Comparison of ENCODE assay signal across 12 cellular contexts in the genomic region with DNA sequence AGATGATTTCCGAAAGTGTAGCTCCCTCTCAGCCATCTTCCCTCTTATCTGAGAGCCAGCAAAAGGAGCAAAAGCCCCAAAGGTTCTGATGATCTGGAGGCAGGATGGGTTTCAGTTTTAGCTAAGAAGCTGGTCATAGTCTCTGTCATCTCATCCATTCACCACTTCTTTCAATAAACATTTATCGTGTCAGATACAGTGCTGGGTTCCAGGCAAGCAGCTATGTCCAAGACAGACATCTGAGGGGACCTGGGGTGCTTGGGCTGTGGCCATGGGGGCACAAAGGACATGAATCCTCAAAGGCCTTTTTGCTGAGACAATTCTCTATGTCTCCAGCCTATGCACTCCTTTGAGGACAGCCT. TPM values are rescaled to one million over a fixed set of nuclear protein-coding genes. Genes with fewer than 3 reads are reported as not detected.
DNase-seq lines count a peak whose midpoint lies in the region; ATAC-seq and TF ChIP-seq lines count a peak whose summit lies in the region.
"Had no signal": no experiment of that assay in that cellular context is flagged by ENCODE, and none has a peak within 500 bp of the region (broad histone marks: within the 10 kb centered on the region; RNA-seq: fewer than 3 reads in every experiment).

No MANE protein-coding gene starts in this region.

- TF ChIP-seq POLR2A in HCT116 (IDR thresholded peaks at IDR 0.05; ENCODE audit: borderline replicate concordance, extremely low read depth, insufficient read depth, insufficient read length) (no peak), ovary (IDR thresholded peaks at IDR 0.05) (no peak)

- H3K36me3 Mint-ChIP-seq in CD14-positive monocyte, result peaks cover 8 to 9% of the 10 kb centered on the region in 2 donors
- no peaks in the 10 kb centered on the region for H3K36me3 Mint-ChIP-seq in activated T-helper 2 cell treated with anti-CD3 and anti-CD28 coated beads, Interferon-gamma antibody, Interleukin-2, Interleukin-4, amounts not matched to agents 10 μg/mL and 5 μg/mL and 100 μg/mL, durations not matched to agents 14 hours and 24 hours and 36 hours (ENCODE audit: low read depth)
- H3K36me3 Mint-ChIP-seq in memory B cell, result no peaks in the 10 kb centered on the region

- no peak for TF ChIP-seq EP300 in ovary (IDR thresholded peaks at IDR 0.05)

- intact Hi-C loops in CD14-positive monocyte (cut with micrococcal nuclease) (no loop called here), HCT116 (cut with micrococcal nuclease) (no loop called here), ovary (cut with DNase I) (no loop called here)
- intact Hi-C loops in activated T-helper 2 cell treated with anti-CD3 and anti-CD28 coated beads, Interferon-gamma antibody, Interleukin-2, Interleukin-4, amounts not matched to agents 10 μg/mL and 5 μg/mL and 100 μg/mL, durations not matched to agents 14 hours and 24 hours and 36 hours (cut with micrococcal nuclease), result loop anchor here (2.0 to 10.0 kb wide), 2 partner anchors 64 to 152 kb away; a partner anchor contains a TSS

- peaks cover 78 to 84% (median 83%) of the 10 kb centered on the region in 3 donors for H3K27me3 Mint-ChIP-seq in CD14-positive monocyte (ENCODE audit: low read depth in 3 of 3)
- peaks cover 45% of the 10 kb centered on the region for H3K27me3 Mint-ChIP-seq in activated T-helper 2 cell treated with anti-CD3 and anti-CD28 coated beads, Interferon-gamma antibody, Interleukin-2, Interleukin-4, amounts not matched to agents 10 μg/mL and 5 μg/mL and 100 μg/mL, durations not matched to agents 14 hours and 24 hours and 36 hours (ENCODE audit: low read depth)
- H3K27me3 Mint-ChIP-seq in memory B cell, result peaks cover 23% of the 10 kb centered on the region

- peak overlapping the region; percentile 97 for H3K4me2 ChIP-seq in HCT116 (ENCODE audit: low read length)

- no peak for DNase-seq in CD14-positive monocyte (ENCODE audit: low spot score)
- no peak for DNase-seq in HCT116 (ENCODE audit: low read depth, low spot score)
- DNase-seq in activated T-helper 2 cell treated with anti-CD3 and anti-CD28 coated beads, Interferon-gamma antibody, Interleukin-2, Interleukin-4, amounts not matched to agents 10 μg/mL and 5 μg/mL and 100 μg/mL, durations not matched to agents 14 hours and 24 hours and 36 hours (ENCODE audit: low spot score), result no peak
- no peak for DNase-seq in memory B cell (ENCODE audit: low spot score in 2 of 2)
- no peak for DNase-seq in ovary
- DNase-seq in NCI-H1436 (lab: John Stamatoyannopoulos, UW), result no peak
- no peak for DNase-seq in NCI-H524 (lab: John Stamatoyannopoulos, UW)
- DNase-seq: central memory CD4-positive, alpha-beta T cell; NCI-H2081 treated with DMSO at 0.1 percent for 48 hours; occipital lobe; stimulated activated CD4-positive, alpha-beta T cell treated with anti-CD3 and anti-CD28 coated beads, Interleukin-2, amount 100 ng/mL, for 24 hours had no signal

- peak overlapping the region; percentile 88 for H3K9ac ChIP-seq in HCT116 (ENCODE audit: low read length)

- POLR2A ChIA-PET in HCT116 (lab: Charles Lee), result interaction anchor here (0.6 to 1.9 kb wide), 3 partner anchors 149 to 227 kb away, joined by 3 to 5 read pairs (median 3); a partner anchor contains a TSS

- H3K9me2 ChIP-seq in HCT116 (ENCODE audit: insufficient read depth), result no peaks in the 10 kb centered on the region

- H3K27me3 ChIP-seq in HCT116 (ENCODE audit: insufficient read depth, low read length), result no peaks in the 10 kb centered on the region
- H3K27me3 ChIP-seq in ovary, result no peaks in the 10 kb centered on the region

- H3K9me3 ChIP-seq in HCT116 (ENCODE audit: control insufficient read depth in 1 of 2, insufficient read depth in 1 of 2, low read depth in 1 of 2, low read length in 2 of 2), result no peaks in the 10 kb centered on the region
- no peaks in the 10 kb centered on the region for H3K9me3 ChIP-seq in ovary

- WGBS in ovary, 3 donors, result 59 to 72% (median 71%) methylated on average over 2 of the region's 2 CpGs

- H3K27ac ChIP-seq in HCT116 (ENCODE audit: low read depth, low read length) (no peak overlapping the region), ovary (no peak overlapping the region)

- H3K4me3 Mint-ChIP-seq in CD14-positive monocyte (peak overlapping the region; percentile 79 to 92), memory B cell (peak overlapping the region; percentile 77)
- H3K4me3 Mint-ChIP-seq in activated T-helper 2 cell treated with anti-CD3 and anti-CD28 coated beads, Interferon-gamma antibody, Interleukin-2, Interleukin-4, amounts not matched to agents 10 μg/mL and 5 μg/mL and 100 μg/mL, durations not matched to agents 14 hours and 24 hours and 36 hours (ENCODE audit: low read depth), result peak overlapping the region; percentile 90

- H3K4me1 Mint-ChIP-seq in CD14-positive monocyte (peaks cover 30% of the 10 kb centered on the region), memory B cell (peaks cover 18% of the 10 kb centered on the region)
- H3K4me1 Mint-ChIP-seq in activated T-helper 2 cell treated with anti-CD3 and anti-CD28 coated beads, Interferon-gamma antibody, Interleukin-2, Interleukin-4, amounts not matched to agents 10 μg/mL and 5 μg/mL and 100 μg/mL, durations not matched to agents 14 hours and 24 hours and 36 hours (ENCODE audit: low read depth), result peaks cover 19% of the 10 kb centered on the region

- peak overlapping the region in 1 of 2 experiments; percentile 72; a peak in 2 of 4 replicates for H3K4me3 ChIP-seq in HCT116 (replicated peaks in 1 of 2; ENCODE audit: low read depth in 1 of 2, low read length in 2 of 2)
- no peak overlapping the region for H3K4me3 ChIP-seq in ovary

- no peaks in the 10 kb centered on the region for H3K36me3 ChIP-seq in HCT116 (ENCODE audit: control insufficient read depth in 1 of 2, insufficient read depth in 2 of 2, low read length in 2 of 2)
- no peaks in the 10 kb centered on the region for H3K36me3 ChIP-seq in ovary

- no peak for TF ChIP-seq RAD21 in HCT116 (IDR thresholded peaks at IDR 0.05; ENCODE audit: low read depth)

- RAD21 ChIA-PET in HCT116 (lab: Charles Lee; ENCODE audit: low non-redundant PET in 1 of 2, low total read pairs in 2 of 2, uncharacterized antibody in 2 of 2, unreplicated experiment in 2 of 2), result no interaction called here

- peaks cover 23 to 30% of the 10 kb centered on the region in 2 experiments for H3K4me1 ChIP-seq in HCT116 (ENCODE audit: control insufficient read depth in 1 of 2, insufficient read depth in 2 of 2, low read length in 2 of 2)
- peaks cover 10% of the 10 kb centered on the region for H3K4me1 ChIP-seq in ovary (ENCODE audit: insufficient read depth)

- ATAC-seq in HCT116, result no peak
- ATAC-seq in memory B cell (ENCODE audit: low read depth), result no peak
- no peak for ATAC-seq in HG03280 (IDR thresholded peaks at IDR 0.05; ENCODE audit: unreplicated experiment)

- no TSS peak for BruUV-seq in HCT116 (replicated peaks; lab: Mats Ljungman, UMichigan)

- H3K9me3 Mint-ChIP-seq in CD14-positive monocyte (peaks cover 0 to 13% (median 2%) of the 10 kb centered on the region in 7 donors), memory B cell (no peaks in the 10 kb centered on the region)
- no peaks in the 10 kb centered on the region for H3K9me3 Mint-ChIP-seq in activated T-helper 2 cell treated with anti-CD3 and anti-CD28 coated beads, Interferon-gamma antibody, Interleukin-2, Interleukin-4, amounts not matched to agents 10 μg/mL and 5 μg/mL and 100 μg/mL, durations not matched to agents 14 hours and 24 hours and 36 hours

- H4K20me1 ChIP-seq in HCT116 (ENCODE audit: insufficient read depth), result no peaks in the 10 kb centered on the region

- no peak for TF ChIP-seq CTCF in CD14-positive monocyte (IDR thresholded peaks at IDR 0.05)
- no peak for TF ChIP-seq CTCF in HCT116 (IDR thresholded peaks at IDR 0.05 in 2 of 3, conservative IDR thresholded peaks at IDR 0.05 in 1 of 3; ENCODE audit: borderline replicate concordance in 1 of 3, insufficient read depth in 1 of 3, low read depth in 2 of 3, low read length in 2 of 3)
- TF ChIP-seq CTCF in ovary (IDR thresholded peaks at IDR 0.05), result no peak

- H3K79me2 ChIP-seq in HCT116 (ENCODE audit: insufficient read depth, low read length), result peaks cover 24% of the 10 kb centered on the region

- H3K27ac Mint-ChIP-seq in CD14-positive monocyte (no peak overlapping the region), memory B cell (no peak overlapping the region)
- no peak overlapping the region for H3K27ac Mint-ChIP-seq in activated T-helper 2 cell treated with anti-CD3 and anti-CD28 coated beads, Interferon-gamma antibody, Interleukin-2, Interleukin-4, amounts not matched to agents 10 μg/mL and 5 μg/mL and 100 μg/mL, durations not matched to agents 14 hours and 24 hours and 36 hours

- H2AFZ ChIP-seq in HCT116 (ENCODE audit: low read depth, low read length, poor library complexity, severe bottlenecking), result no peak overlapping the region

- CTCF ChIA-PET in HCT116 (lab: Charles Lee), result interaction anchor here (1.8 kb wide), 1 partner anchor 159 kb away, joined by 5 read pairs; no protein-coding TSS in a partner anchor

TF ChIP-seq in HCT116, 20 proteins besides CTCF, POLR2A, EP300 and RAD21 (continues in another document):
- TF ChIP-seq, protein P1, sequence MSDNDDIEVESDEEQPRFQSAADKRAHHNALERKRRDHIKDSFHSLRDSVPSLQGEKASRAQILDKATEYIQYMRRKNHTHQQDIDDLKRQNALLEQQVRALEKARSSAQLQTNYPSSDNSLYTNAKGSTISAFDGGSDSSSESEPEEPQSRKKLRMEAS (IDR thresholded peaks at IDR 0.05), result no peak
- TF ChIP-seq FOSL1 (IDR thresholded peaks at IDR 0.05; ENCODE audit: low read depth) (no peak), EGR1 (IDR thresholded peaks at IDR 0.05; ENCODE audit: low read depth) (no peak), EZH2 (IDR thresholded peaks at IDR 0.05) (no peak), EZH2phosphoT487 (IDR thresholded peaks at IDR 0.05; ENCODE audit: borderline replicate concordance) (no peak), JUND (IDR thresholded peaks at IDR 0.05) (no peak)

RNA-seq across cellular contexts. Expression of a gene that starts 1.0 kb away (rescaled TPM):
- not detected for polyA plus RNA-seq in CD14-positive monocyte
- total RNA-seq in HCT116 (2021; ENCODE audit: unreplicated experiment), result 51.5 TPM
- 31.7 and 44.1 TPM in 2 replicates for polyA plus RNA-seq in HCT116 (2012)
- 11.0 and 12.8 TPM in 2 replicates for total RNA-seq in activated T-helper 2 cell treated with anti-CD3 and anti-CD28 coated beads, Interferon-gamma antibody, Interleukin-2, Interleukin-4, amounts not matched to agents 10 μg/mL and 5 μg/mL and 100 μg/mL, durations not matched to agents 14 hours and 24 hours and 36 hours
- 1 to 10 TPM in 3 of 7 donors, under 1 TPM in 3, not detected in 1; 0.25 to 5.3 (median 1.1) TPM for total RNA-seq in ovary
- polyA plus RNA-seq in ovary, result under 1 TPM; 0.33 to 0.39 TPM
